Comparison of ENCODE assay signal across 2 cellular contexts in genomic region chr7:66930341-66930740, GRCh38.
TF ChIP-seq lines count a peak whose summit lies in the region.

No MANE protein-coding gene starts in this region.

TF ChIP-seq in HCT116, 20 proteins besides CTCF, POLR2A, EP300 and RAD21:
- TF ChIP-seq, protein P1, sequence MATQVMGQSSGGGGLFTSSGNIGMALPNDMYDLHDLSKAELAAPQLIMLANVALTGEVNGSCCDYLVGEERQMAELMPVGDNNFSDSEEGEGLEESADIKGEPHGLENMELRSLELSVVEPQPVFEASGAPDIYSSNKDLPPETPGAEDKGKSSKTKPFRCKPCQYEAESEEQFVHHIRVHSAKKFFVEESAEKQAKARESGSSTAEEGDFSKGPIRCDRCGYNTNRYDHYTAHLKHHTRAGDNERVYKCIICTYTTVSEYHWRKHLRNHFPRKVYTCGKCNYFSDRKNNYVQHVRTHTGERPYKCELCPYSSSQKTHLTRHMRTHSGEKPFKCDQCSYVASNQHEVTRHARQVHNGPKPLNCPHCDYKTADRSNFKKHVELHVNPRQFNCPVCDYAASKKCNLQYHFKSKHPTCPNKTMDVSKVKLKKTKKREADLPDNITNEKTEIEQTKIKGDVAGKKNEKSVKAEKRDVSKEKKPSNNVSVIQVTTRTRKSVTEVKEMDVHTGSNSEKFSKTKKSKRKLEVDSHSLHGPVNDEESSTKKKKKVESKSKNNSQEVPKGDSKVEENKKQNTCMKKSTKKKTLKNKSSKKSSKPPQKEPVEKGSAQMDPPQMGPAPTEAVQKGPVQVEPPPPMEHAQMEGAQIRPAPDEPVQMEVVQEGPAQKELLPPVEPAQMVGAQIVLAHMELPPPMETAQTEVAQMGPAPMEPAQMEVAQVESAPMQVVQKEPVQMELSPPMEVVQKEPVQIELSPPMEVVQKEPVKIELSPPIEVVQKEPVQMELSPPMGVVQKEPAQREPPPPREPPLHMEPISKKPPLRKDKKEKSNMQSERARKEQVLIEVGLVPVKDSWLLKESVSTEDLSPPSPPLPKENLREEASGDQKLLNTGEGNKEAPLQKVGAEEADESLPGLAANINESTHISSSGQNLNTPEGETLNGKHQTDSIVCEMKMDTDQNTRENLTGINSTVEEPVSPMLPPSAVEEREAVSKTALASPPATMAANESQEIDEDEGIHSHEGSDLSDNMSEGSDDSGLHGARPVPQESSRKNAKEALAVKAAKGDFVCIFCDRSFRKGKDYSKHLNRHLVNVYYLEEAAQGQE (IDR thresholded peaks at IDR 0.05; ENCODE audit: low read depth): no peak
- TF ChIP-seq, protein P2, sequence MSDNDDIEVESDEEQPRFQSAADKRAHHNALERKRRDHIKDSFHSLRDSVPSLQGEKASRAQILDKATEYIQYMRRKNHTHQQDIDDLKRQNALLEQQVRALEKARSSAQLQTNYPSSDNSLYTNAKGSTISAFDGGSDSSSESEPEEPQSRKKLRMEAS (IDR thresholded peaks at IDR 0.05): no peak
- peak; percentile 49; the same call in 1 of the 2 replicates for TF ChIP-seq JUND (IDR thresholded peaks at IDR 0.05)
- peak; percentile 70 for TF ChIP-seq SP1 (IDR thresholded peaks at IDR 0.05; ENCODE audit: low read depth)

TF ChIP-seq in SK-N-SH treated with all-trans-retinoic acid at 6 μM for 48 hours, 23 proteins besides CTCF, POLR2A, EP300 and RAD21 (continued from another document):
- TF ChIP-seq TSHZ2 (CRISPR knock-in tag; IDR thresholded peaks at IDR 0.05) (no peak), ARNTL (CRISPR knock-in tag; IDR thresholded peaks at IDR 0.05; ENCODE audit: borderline replicate concordance, low read depth) (no peak), ESRRG (CRISPR knock-in tag; IDR thresholded peaks at IDR 0.05) (no peak), ZNF8 (CRISPR knock-in tag; IDR thresholded peaks at IDR 0.05) (no peak), PPARA (CRISPR knock-in tag; IDR thresholded peaks at IDR 0.05; ENCODE audit: borderline replicate concordance) (no peak)
- TF ChIP-seq, protein P3, sequence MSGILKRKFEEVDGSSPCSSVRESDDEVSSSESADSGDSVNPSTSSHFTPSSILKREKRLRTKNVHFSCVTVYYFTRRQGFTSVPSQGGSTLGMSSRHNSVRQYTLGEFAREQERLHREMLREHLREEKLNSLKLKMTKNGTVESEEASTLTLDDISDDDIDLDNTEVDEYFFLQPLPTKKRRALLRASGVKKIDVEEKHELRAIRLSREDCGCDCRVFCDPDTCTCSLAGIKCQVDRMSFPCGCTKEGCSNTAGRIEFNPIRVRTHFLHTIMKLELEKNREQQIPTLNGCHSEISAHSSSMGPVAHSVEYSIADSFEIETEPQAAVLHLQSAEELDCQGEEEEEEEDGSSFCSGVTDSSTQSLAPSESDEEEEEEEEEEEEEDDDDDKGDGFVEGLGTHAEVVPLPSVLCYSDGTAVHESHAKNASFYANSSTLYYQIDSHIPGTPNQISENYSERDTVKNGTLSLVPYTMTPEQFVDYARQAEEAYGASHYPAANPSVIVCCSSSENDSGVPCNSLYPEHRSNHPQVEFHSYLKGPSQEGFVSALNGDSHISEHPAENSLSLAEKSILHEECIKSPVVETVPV (CRISPR knock-in tag; IDR thresholded peaks at IDR 0.05): no peak
